In the genomic region with DNA sequence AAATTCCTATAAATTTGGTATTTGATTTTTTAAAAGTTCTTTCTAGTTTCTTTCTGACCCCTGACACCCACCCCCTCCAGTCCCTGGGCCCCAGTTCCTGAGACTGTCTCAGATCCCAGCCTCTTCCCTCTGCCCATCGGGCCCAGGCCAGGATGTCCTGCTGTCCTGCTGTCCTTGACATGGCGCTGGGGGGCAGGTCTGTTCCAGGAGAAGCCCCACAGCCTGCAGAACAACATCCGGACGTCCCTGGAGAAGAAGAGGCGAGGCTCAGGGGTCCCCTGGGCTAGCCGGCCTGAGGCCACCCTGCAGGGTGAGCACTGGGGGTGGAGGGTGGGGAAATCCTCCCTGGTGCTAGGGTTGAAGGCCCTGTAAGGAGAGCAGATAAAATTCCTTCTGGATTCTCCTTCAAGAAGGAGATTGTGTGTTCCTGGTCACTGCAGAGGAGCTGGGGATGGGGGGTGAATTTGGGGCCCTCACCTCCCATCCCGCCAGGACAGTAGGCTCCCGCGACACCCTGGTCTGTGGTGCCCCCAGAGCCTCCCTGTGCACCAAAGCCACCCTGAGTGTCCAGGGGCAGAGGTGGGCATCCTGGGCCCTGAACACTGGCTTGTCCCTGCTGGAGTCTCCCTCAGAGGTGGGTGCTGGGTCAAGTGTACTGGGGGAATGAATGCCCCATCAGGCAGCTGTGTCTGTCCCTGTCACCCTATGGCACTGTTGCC, we compare ENCODE assay signal across 21 cellular contexts. TPM values are rescaled to one million over a fixed set of nuclear protein-coding genes. Genes with fewer than 3 reads are reported as not detected.
DNase-seq lines count a peak whose midpoint lies in the region; ATAC-seq, FAIRE-seq and TF ChIP-seq lines count a peak whose summit lies in the region.
"Had no signal": no experiment of that assay in that cellular context is flagged by ENCODE, and none has a peak within 500 bp of the region (broad histone marks: within the 10 kb centered on the region; RNA-seq: fewer than 3 reads in every experiment).

No MANE protein-coding gene starts in this region.

- H3K27me3 ChIP-seq in heart left ventricle: no peaks in the 10 kb centered on the region
- H3K27me3 ChIP-seq in tibial artery: peaks cover 0 to 28% of the 10 kb centered on the region in 2 donors
- H3K27me3 ChIP-seq in small intestine (ENCODE audit: control insufficient read depth in 2 of 2, insufficient read depth in 2 of 2, low read length in 2 of 2): no peaks in the 10 kb centered on the region
- H3K27me3 ChIP-seq: BE2C had no signal

- intact Hi-C loops in cardiac septum (cut with DNase I): no loop called here
- intact Hi-C loops in heart left ventricle (cut with DNase I): no loop called here
- intact Hi-C loops in tibial artery (cut with DNase I; ENCODE audit: low total_unique reads): no loop called here
- intact Hi-C loops in sciatic nerve (cut with DNase I): no loop called here

- TF ChIP-seq POLR2A in heart left ventricle (IDR thresholded peaks at IDR 0.05): no peak

- no peak overlapping the region for H3K27ac ChIP-seq in heart left ventricle
- H3K27ac ChIP-seq in caudate nucleus (ENCODE audit: low read depth, low read length): peak overlapping the region; percentile 52
- H3K27ac ChIP-seq in tibial artery: no peak overlapping the region
- no peak overlapping the region for H3K27ac ChIP-seq in small intestine (ENCODE audit: low read depth in 1 of 2, low read length in 1 of 2)

- H3K4me3 ChIP-seq in heart left ventricle (no peak overlapping the region), tibial artery (no peak overlapping the region), small intestine (ENCODE audit: low read depth in 1 of 2, low read length in 2 of 2) (no peak overlapping the region)

- ATAC-seq in heart left ventricle (no peak), sciatic nerve (no peak)
- ATAC-seq: HCT116 had no signal

- TF ChIP-seq CTCF in heart left ventricle (IDR thresholded peaks at IDR 0.05): no peak
- no peak for TF ChIP-seq CTCF in tibial artery (IDR thresholded peaks at IDR 0.05)

- no peak for FAIRE-seq in small intestine (lab: Jason Lieb, UNC)
- FAIRE-seq: A204.1, G401.6, RCC 7860 had no signal

- H3K36me3 ChIP-seq in heart left ventricle (no peaks in the 10 kb centered on the region), tibial artery (no peaks in the 10 kb centered on the region), small intestine (ENCODE audit: control insufficient read depth in 2 of 2, insufficient read depth in 2 of 2, low read length in 2 of 2) (no peaks in the 10 kb centered on the region)

- WGBS in heart left ventricle, 4 donors: 65 to 73% (median 72%) methylated on average over 5 to 9 of the region's 9 CpGs
- WGBS in small intestine, 3 donors: 63 to 78% (median 76%) methylated on average over 8 to 9 of the region's 9 CpGs

- DNase-seq in cardiac septum (ENCODE audit: low spot score) (peak; percentile 70), heart left ventricle (no peak), caudate nucleus (lab: John Stamatoyannopoulos, UW) (no peak), mesenteric fat pad (ENCODE audit: low spot score) (peak; percentile 79), tibial artery (peak; percentile 10 to 60), small intestine (no peak), sciatic nerve (ENCODE audit: low spot score) (no peak), SW 1271 (lab: John Stamatoyannopoulos, UW) (no peak)
- DNase-seq: BE2C; Caco-2; CD4-positive, alpha-beta T cell; KBM-7; NCI-H1105; NCI-H2081 treated with DMSO at 0.1 percent for 48 hours; NCI-H446 treated with DMSO at 0.1 percent for 48 hours; NCI-H748 treated with DMSO at 0.1 percent for 48 hours; Right ventricle myocardium superior had no signal

- H3K4me1 ChIP-seq in heart left ventricle: no peaks in the 10 kb centered on the region
- H3K4me1 ChIP-seq in tibial artery: no peaks in the 10 kb centered on the region
- no peaks in the 10 kb centered on the region for H3K4me1 ChIP-seq in small intestine (ENCODE audit: control insufficient read depth in 2 of 2, insufficient read depth in 1 of 2, low read depth in 1 of 2, low read length in 1 of 2)
- H3K4me1 ChIP-seq: Caco-2 had no signal

- H3K9me3 ChIP-seq in heart left ventricle: no peaks in the 10 kb centered on the region
- no peaks in the 10 kb centered on the region for H3K9me3 ChIP-seq in tibial artery
- no peaks in the 10 kb centered on the region for H3K9me3 ChIP-seq in small intestine (ENCODE audit: control insufficient read depth, low read depth)
- H3K9me3 ChIP-seq: BE2C, Caco-2 had no signal

RNA-seq across cellular contexts. Expression of gene DISP3, which starts 45.0 kb away (rescaled TPM):
- total RNA-seq in cardiac septum (0.05 TPM), heart left ventricle (under 1 TPM in 5 of 9 donors, not detected in 4; 0.05 to 0.45 (median 0.17) TPM), mesenteric fat pad (not detected), sciatic nerve (0.18 TPM)
- polyA plus RNA-seq in heart left ventricle (under 1 TPM in 1 of 2 donors, not detected in 1; 0.03 TPM), small intestine (under 1 TPM in 1 of 3 donors, not detected in 2; 0.54 TPM)
- total RNA-seq: Right ventricle myocardium superior had no signal

Comparison
In these comparisons a context has a peak if more than half of its experiments do, and no peak if none do; other contexts are left out.
1. DNase-seq: peak in cardiac septum (single experiment), mesenteric fat pad (single experiment) and tibial artery (2 of 2); none in heart left ventricle (0 of 5), caudate nucleus (0 of 61), small intestine (single experiment), sciatic nerve (single experiment) and SW 1271 (0 of 2).